Comparison of ENCODE assay signal across 32 cellular contexts in the genomic region with DNA sequence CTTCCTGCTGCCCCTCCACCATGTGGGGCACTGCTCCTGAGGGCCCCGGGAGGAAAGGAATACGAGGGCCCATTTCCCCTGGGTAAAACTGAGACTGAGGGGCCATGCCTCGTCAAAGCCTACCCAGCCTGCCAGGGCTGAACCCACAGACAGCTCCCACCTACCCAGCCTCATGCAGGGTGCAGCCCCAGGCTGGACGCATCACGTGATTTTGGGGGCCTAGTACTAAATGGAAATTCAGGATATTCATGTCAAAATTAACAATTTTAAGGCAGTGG. TPM values are rescaled to one million over a fixed set of nuclear protein-coding genes. Genes with fewer than 3 reads are reported as not detected.
"Had no signal": no experiment of that assay in that cellular context is flagged by ENCODE, and none has a peak within 500 bp of the region (broad histone marks: within the 10 kb centered on the region; RNA-seq: fewer than 3 reads in every experiment).

No MANE protein-coding gene starts in this region.

- H3K4me3 ChIP-seq: colonic mucosa, esophagus squamous epithelium, gastrocnemius medialis, heart right ventricle, left lung, lower lobe of right lung, mucosa of descending colon had no signal

- ATAC-seq: effector memory CD8-positive, alpha-beta T cell; esophagus mucosa; gastrocnemius medialis; heart right ventricle; left cardiac atrium; left lung; left ventricle myocardium superior; lower lobe of right lung; mucosa of descending colon had no signal

- H3K9me3 ChIP-seq: colonic mucosa, esophagus squamous epithelium, gastrocnemius medialis, heart right ventricle, left lung, lower lobe of right lung, mucosa of descending colon had no signal

- H3K36me3 ChIP-seq: colonic mucosa, esophagus squamous epithelium, gastrocnemius medialis, heart right ventricle, left lung, lower lobe of right lung had no signal

- H3K27me3 ChIP-seq: colonic mucosa, esophagus squamous epithelium, gastrocnemius medialis, heart right ventricle, left lung had no signal

- FAIRE-seq: endometrium, islet of Langerhans, keratinocyte had no signal

- H3K27ac ChIP-seq: colonic mucosa, epithelial cell of prostate, esophagus squamous epithelium, gastrocnemius medialis, heart right ventricle, left lung, lower lobe of right lung had no signal

- DNase-seq: colonic mucosa; cortex of kidney; effector CD8-positive, alpha-beta T cell; effector memory CD8-positive, alpha-beta T cell; endodermal cell; erythroblast; esophagus squamous epithelium; foreskin fibroblast; foreskin melanocyte; gastrocnemius medialis; glutamatergic neuron; head of caudate nucleus; heart right ventricle; hippocampal formation; left cardiac atrium; left lung; left ventricle myocardium superior; lower lobe of right lung; mesenchymal stem cell; mucosa of descending colon; naive B cell had no signal

RNA-seq across cellular contexts. Expression of a gene that starts 18.4 kb away (rescaled TPM):
- total RNA-seq: dermis microvascular lymphatic vessel endothelial cell, esophagus mucosa, esophagus squamous epithelium, gastrocnemius medialis, glomerular endothelial cell, kidney epithelial cell, lower leg skin, lung microvascular endothelial cell, myocyte had no signal
- polyA plus RNA-seq: keratinocyte had no signal
